9 cellular contexts compared by ENCODE assay signal in the genomic region with DNA sequence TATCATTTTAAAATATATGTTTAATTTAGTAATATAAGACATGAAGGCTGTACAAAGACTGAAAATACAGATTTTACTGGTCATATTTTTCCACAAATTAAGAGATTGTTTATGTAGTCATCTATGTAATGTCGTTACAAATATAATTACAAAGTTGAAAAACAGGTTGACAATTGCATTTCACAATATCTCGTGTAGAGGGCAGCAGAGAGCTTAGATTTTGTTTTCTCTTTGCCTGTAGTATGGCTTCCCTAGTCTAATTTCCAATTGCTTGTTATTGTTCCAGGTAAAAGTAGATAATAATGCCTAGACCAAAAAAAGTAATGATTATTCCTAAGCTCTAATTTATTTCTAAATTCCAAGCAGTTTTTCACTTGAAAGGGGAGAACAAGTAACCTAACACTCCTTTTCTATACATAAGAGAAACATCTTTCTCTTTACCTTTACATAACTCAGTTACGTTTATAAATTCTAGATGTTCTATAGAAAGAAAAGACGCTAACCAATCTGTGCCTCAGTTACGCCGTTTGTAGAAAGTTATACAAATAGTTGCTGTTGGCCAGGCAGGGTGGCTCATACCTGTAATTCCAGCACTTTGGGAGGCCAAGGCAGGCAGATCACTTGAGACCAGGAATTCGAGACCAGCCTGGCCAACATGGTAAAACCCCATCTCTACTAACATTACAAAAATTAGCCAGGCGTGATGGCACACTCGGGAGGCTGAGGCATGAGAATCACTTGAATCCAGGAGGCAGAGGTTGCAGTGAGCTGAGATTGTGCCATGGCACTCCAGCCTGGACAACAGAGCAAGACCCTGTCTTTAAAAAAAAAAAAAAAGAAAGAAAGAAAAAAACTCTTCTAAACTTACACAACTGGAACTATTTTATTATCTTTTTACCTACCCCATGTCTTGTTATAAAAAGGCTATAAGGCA. TPM values are rescaled to one million over a fixed set of nuclear protein-coding genes. Genes with fewer than 3 reads are reported as not detected.
DNase-seq lines count a peak whose midpoint lies in the region; ATAC-seq, FAIRE-seq and TF ChIP-seq lines count a peak whose summit lies in the region.
"Had no signal": no experiment of that assay in that cellular context is flagged by ENCODE, and none has a peak within 500 bp of the region (broad histone marks: within the 10 kb centered on the region; RNA-seq: fewer than 3 reads in every experiment).

No MANE protein-coding gene starts in this region.

- H3K27me3 Mint-ChIP-seq in chondrocyte (ENCODE audit: low read depth): no peaks in the 10 kb centered on the region
- no peaks in the 10 kb centered on the region for H3K27me3 Mint-ChIP-seq in mesothelial cell of epicardium (ENCODE audit: low read depth)

- BruUV-seq in PC-3 (replicated peaks; lab: Mats Ljungman, UMichigan): no TSS peak

- POLR2A ChIA-PET in PC-3 (lab: Charles Lee; ENCODE audit: unreplicated experiment): interaction anchor here (0.5 to 0.6 kb wide), 2 partner anchors 29 to 173 kb away, joined by 4 read pairs; no protein-coding TSS in a partner anchor

- in situ Hi-C loops in HAP-1 (cut with MboI; ENCODE audit: low sequenced_read_pairs): loop anchor here (5.0 kb wide), 1 partner anchor 180 kb away; no protein-coding TSS in a partner anchor

- intact Hi-C loops in PC-3 (cut with micrococcal nuclease): loop anchor here (1.0 kb wide), 1 partner anchor 181 kb away; no protein-coding TSS in a partner anchor

- H3K4me1 Mint-ChIP-seq in chondrocyte (ENCODE audit: low read depth): peaks cover 16% of the 10 kb centered on the region
- H3K4me1 Mint-ChIP-seq in mesothelial cell of epicardium: peaks cover 39% of the 10 kb centered on the region

- H3K27ac ChIP-seq in PC-3 (ENCODE audit: low read length): no peak overlapping the region

- CTCF ChIA-PET in PC-3 (lab: Charles Lee): interaction anchor here (0.6 to 1.6 kb wide), 2 partner anchors 161 to 180 kb away, joined by 3 to 4 read pairs; no protein-coding TSS in a partner anchor

- H3K9me3 Mint-ChIP-seq in chondrocyte (ENCODE audit: low read depth): no peaks in the 10 kb centered on the region
- no peaks in the 10 kb centered on the region for H3K9me3 Mint-ChIP-seq in mesothelial cell of epicardium

- H3K4me3 ChIP-seq in HAP-1: no peak overlapping the region
- H3K4me3 ChIP-seq in PC-3 (ENCODE audit: low read length): no peak overlapping the region

- H3K4me3 Mint-ChIP-seq in chondrocyte (ENCODE audit: unreplicated experiment) (no peak overlapping the region), mesothelial cell of epicardium (no peak overlapping the region)

- H3K4me1 ChIP-seq in HAP-1 (peaks cover 9% of the 10 kb centered on the region), PC-3 (ENCODE audit: insufficient read depth, low read length) (peaks cover 8% of the 10 kb centered on the region; the same call in 1 of the 2 replicates)

- H3K27me3 ChIP-seq in HAP-1 (ENCODE audit: low read depth): no peaks in the 10 kb centered on the region
- H3K27me3 ChIP-seq in PC-3 (ENCODE audit: low read length): no peaks in the 10 kb centered on the region

- peaks cover 6% of the 10 kb centered on the region for H3F3A ChIP-seq in PC-3 (ENCODE audit: low read length, unreplicated experiment)

- peaks cover 36% of the 10 kb centered on the region for H3K79me2 ChIP-seq in PC-3 (ENCODE audit: low read length)

- no peak for DNase-seq in D721Med (ENCODE audit: insufficient read length, low spot score)
- peak; percentile 42 to 47 for DNase-seq in HAP-1 (ENCODE audit: low spot score in 2 of 2)
- DNase-seq in PC-3: peak; percentile 69
- DNase-seq in chondrocyte (ENCODE audit: low spot score): no peak
- DNase-seq in mesothelial cell of epicardium (ENCODE audit: low spot score in 2 of 2, unreplicated experiment in 2 of 2): no peak
- DNase-seq in GM19238 (ENCODE audit: insufficient read length, low spot score): no peak

- H3K4me2 ChIP-seq in PC-3 (ENCODE audit: low read length): no peak overlapping the region

- no peaks in the 10 kb centered on the region for H3K9me2 ChIP-seq in PC-3 (replicated peaks; ENCODE audit: low read length)

- H2AFZ ChIP-seq in PC-3 (ENCODE audit: low read length): no peak overlapping the region

- H3K27ac Mint-ChIP-seq in chondrocyte (ENCODE audit: unreplicated experiment) (no peak overlapping the region), mesothelial cell of epicardium (no peak overlapping the region)

- TF ChIP-seq CTCF in D721Med (IDR thresholded peaks at IDR 0.05; ENCODE audit: insufficient read depth, missing control alignments): peak; percentile 81
- peak; percentile 57 for TF ChIP-seq CTCF in PC-3 (conservative IDR thresholded peaks at IDR 0.05; ENCODE audit: low read depth, low read length)
- peak; percentile 95 for TF ChIP-seq CTCF in chondrocyte (IDR thresholded peaks at IDR 0.05)
- peak; percentile 77 for TF ChIP-seq CTCF in mesothelial cell of epicardium (IDR thresholded peaks at IDR 0.05; ENCODE audit: unreplicated experiment)

- no peak for FAIRE-seq in D721Med (lab: Jason Lieb, UNC)

- no peak overlapping the region for H3K9ac ChIP-seq in PC-3 (ENCODE audit: low read length)

- H3K9me3 ChIP-seq in HAP-1 (no peaks in the 10 kb centered on the region), PC-3 (ENCODE audit: low read length) (no peaks in the 10 kb centered on the region)

- H3K36me3 Mint-ChIP-seq in chondrocyte (ENCODE audit: low read depth): no peaks in the 10 kb centered on the region
- H3K36me3 Mint-ChIP-seq in mesothelial cell of epicardium: no peaks in the 10 kb centered on the region

- H3K36me3 ChIP-seq in HAP-1 (replicated peaks) (0 out of 2 replicates have a peak, but pooled peaks cover 6% of the 10 kb centered on the region), PC-3 (ENCODE audit: low read depth, low read length) (no peaks in the 10 kb centered on the region)

- peaks cover 6% of the 10 kb centered on the region for H4K20me1 ChIP-seq in PC-3 (ENCODE audit: low read length)

- ATAC-seq in PC-3 (no peak), HG03565 (IDR thresholded peaks at IDR 0.05; ENCODE audit: unreplicated experiment) (no peak), GM19397 (IDR thresholded peaks at IDR 0.05; ENCODE audit: unreplicated experiment) (no peak)

RNA-seq across cellular contexts. Expression of a gene that starts 30.0 kb away (rescaled TPM):
- total RNA-seq in PC-3 (2014; rRNA removed) (86.9 and 88.2 TPM in 2 replicates), chondrocyte (23.2 to 47.5 TPM (median 42.3 TPM) in 3 replicates), mesothelial cell of epicardium (201 to 205 TPM (median 205 TPM) in 3 replicates)

RNA-seq across cellular contexts. Expression of a gene that starts 37.7 kb away (rescaled TPM):
- total RNA-seq in PC-3 (2014; rRNA removed): not detected in 2 replicates
- not detected in 3 replicates for total RNA-seq in chondrocyte
- 0.11 to 0.22 TPM in 2 of 3 replicates, not detected in the other for total RNA-seq in mesothelial cell of epicardium
- total RNA-seq: T-helper 2 cell treated with Interferon-gamma antibody and Interleukin-4, amounts not matched to agents 100 ng/mL and 5 ng/mL, for 36 hours had no signal

RNA-seq across cellular contexts. Expression of a gene that starts 57.0 kb away (rescaled TPM):
- not detected in 2 replicates for total RNA-seq in PC-3 (2014; rRNA removed)
- not detected in 3 replicates for total RNA-seq in chondrocyte
- 0.42 TPM in 1 of 3 replicates, not detected in the others for total RNA-seq in mesothelial cell of epicardium
- total RNA-seq: T-helper 2 cell treated with Interferon-gamma antibody and Interleukin-4, amounts not matched to agents 100 ng/mL and 5 ng/mL, for 36 hours had no signal

Comparison
In these comparisons a context has a peak if more than half of its experiments do, and no peak if none do; other contexts are left out.
1. DNase-seq: peak in HAP-1 (2 of 2) and PC-3 (single experiment); none in D721Med (single experiment), chondrocyte (single experiment), mesothelial cell of epicardium (0 of 2) and GM19238 (single experiment).
2. Peak in every context shown above with its lines, with median percentiles within 50 percentile points of each other: CTCF ChIP-seq.